Comparison of ENCODE assay signal across 16 cellular contexts in genomic region chr16:11298950-11299547, GRCh38. TPM values are rescaled to one million over a fixed set of nuclear protein-coding genes. Genes with fewer than 3 reads are reported as not detected.
DNase-seq lines count a peak whose midpoint lies in the region; ATAC-seq and TF ChIP-seq lines count a peak whose summit lies in the region.
"Not testable (repeated sequence)": the region's sequence is repeated elsewhere in the genome, so short reads cannot be mapped to it uniquely, and the experiment has no call there.
"Had no signal": no experiment of that assay in that cellular context is flagged by ENCODE, and none has a peak within 500 bp of the region (broad histone marks: within the 10 kb centered on the region; RNA-seq: fewer than 3 reads in every experiment).

No MANE protein-coding gene starts in this region.

- in situ Hi-C loops in KBM-7 (cut with MboI; ENCODE audit: low pct_unique_long_range_greater_than_20kb, low sequenced_read_pairs), result not testable (repeated sequence)

- peaks cover 14% of the 10 kb centered on the region for H3K4me1 Mint-ChIP-seq in GM23338
- peaks cover 34% of the 10 kb centered on the region for H3K4me1 Mint-ChIP-seq in activated T-cell treated with anti-CD3 and anti-CD28 coated beads, Interleukin-2, amount 50 U/mL, for 24 hours (ENCODE audit: low read depth)
- peaks cover 39 to 68% of the 10 kb centered on the region in 2 donors for H3K4me1 Mint-ChIP-seq in stimulated activated naive B cell treated with anti-CD40 and anti-IgM and Interleukin-4, amounts not matched to agents 10 μg/mL and 1 μg/mL and 100 μg/mL, for 72 hours

- H3K36me3 Mint-ChIP-seq in GM23338 (ENCODE audit: low read depth); activated T-cell treated with anti-CD3 and anti-CD28 coated beads, Interleukin-2, amount 50 U/mL, for 24 hours (ENCODE audit: low read depth); stimulated activated naive B cell treated with anti-CD40 and anti-IgM and Interleukin-4, amounts not matched to agents 10 μg/mL and 1 μg/mL and 100 μg/mL, for 72 hours: not testable (repeated sequence)

- H3K36me3 ChIP-seq in DOHH2 (ENCODE audit: control insufficient read depth, low read length); GM23338 (ENCODE audit: insufficient read depth); Peyer's patch: not testable (repeated sequence)

- peak overlapping the region; percentile 95 for H3K27ac ChIP-seq in DOHH2 (ENCODE audit: low read depth, low read length)
- H3K27ac ChIP-seq in GM23338 (ENCODE audit: low read depth), result not testable (repeated sequence)
- peak overlapping the region in 1 of 4 donors; percentile 77 for H3K27ac ChIP-seq in Peyer's patch

- H3K79me2 ChIP-seq in DOHH2 (ENCODE audit: control insufficient read depth, low read length); GM23338 (replicated peaks; ENCODE audit: insufficient read depth): not testable (repeated sequence)

- DNase-seq in GM23338 (ENCODE audit: low spot score); activated T-cell treated with anti-CD3 and anti-CD28 coated beads, Interleukin-2, amount 50 U/mL, for 24 hours: not testable (repeated sequence)
- peak; percentile 41 for DNase-seq in KBM-7
- DNase-seq in Peyer's patch, result peak in 2 of 3 donors; percentile 67
- peak; percentile 19 for DNase-seq in germinal center (ENCODE audit: low spot score)
- peak; percentile 33 for DNase-seq in stimulated activated naive B cell treated with anti-CD40 and anti-IgM and Interleukin-4, amounts not matched to agents 10 μg/mL and 1 μg/mL and 100 μg/mL, for 72 hours

- H3K4me1 ChIP-seq in DOHH2 (ENCODE audit: control insufficient read depth, low read length) (peaks cover 94% of the 10 kb centered on the region), GM23338 (ENCODE audit: insufficient read depth) (peaks cover 25% of the 10 kb centered on the region), Peyer's patch (peaks cover 4 to 21% (median 15%) of the 10 kb centered on the region in 4 donors)

- not testable (repeated sequence) for TF ChIP-seq POLR2A in GM18505 (IDR thresholded peaks at IDR 0.05; ENCODE audit: borderline replicate concordance, extremely low read depth, insufficient read depth, insufficient read length); Peyer's patch (IDR thresholded peaks at IDR 0.05)

- not testable (repeated sequence) for H3K9me3 ChIP-seq in DOHH2 (ENCODE audit: control insufficient read depth, insufficient read depth, low read length); Peyer's patch

- peaks cover 47% of the 10 kb centered on the region for H3F3A ChIP-seq in DOHH2 (ENCODE audit: control insufficient read depth, insufficient read depth)
- H3F3A ChIP-seq in GM23338 (replicated peaks; ENCODE audit: low read depth), result not testable (repeated sequence)

- not testable (repeated sequence) for H3K27me3 ChIP-seq in DOHH2 (ENCODE audit: control insufficient read depth, low read length); GM23338 (ENCODE audit: insufficient read depth); Peyer's patch

- H3K9me2 ChIP-seq in DOHH2 (replicated peaks; ENCODE audit: control insufficient read depth, low read length); GM23338 (ENCODE audit: insufficient read depth): not testable (repeated sequence)

- H4K20me1 ChIP-seq in DOHH2 (ENCODE audit: control insufficient read depth, insufficient read depth, low read depth, low read length); GM23338 (replicated peaks; ENCODE audit: insufficient read depth): not testable (repeated sequence)

- TF ChIP-seq CTCF in DOHH2 (IDR thresholded peaks at IDR 0.05; ENCODE audit: low read depth, low read length, poor library complexity, severe bottlenecking); GM23338 (conservative IDR thresholded peaks at IDR 0.05; ENCODE audit: low read depth in 2 of 2); Peyer's patch (IDR thresholded peaks at IDR 0.05): not testable (repeated sequence)

- H3K4me3 Mint-ChIP-seq in GM23338; activated T-cell treated with anti-CD3 and anti-CD28 coated beads, Interleukin-2, amount 50 U/mL, for 24 hours: not testable (repeated sequence)
- H3K4me3 Mint-ChIP-seq in stimulated activated naive B cell treated with anti-CD40 and anti-IgM and Interleukin-4, amounts not matched to agents 10 μg/mL and 1 μg/mL and 100 μg/mL, for 72 hours, result peak overlapping the region in 1 of 2 donors; percentile 43

- H3K9me3 Mint-ChIP-seq in GM23338; activated T-cell treated with anti-CD3 and anti-CD28 coated beads, Interleukin-2, amount 50 U/mL, for 24 hours; stimulated activated naive B cell treated with anti-CD40 and anti-IgM and Interleukin-4, amounts not matched to agents 10 μg/mL and 1 μg/mL and 100 μg/mL, for 72 hours: not testable (repeated sequence)

- H3K27ac Mint-ChIP-seq in GM23338, result not testable (repeated sequence)
- H3K27ac Mint-ChIP-seq in activated T-cell treated with anti-CD3 and anti-CD28 coated beads, Interleukin-2, amount 50 U/mL, for 24 hours, result peak overlapping the region; percentile 40
- peak overlapping the region; percentile 68 for H3K27ac Mint-ChIP-seq in stimulated activated naive B cell treated with anti-CD40 and anti-IgM and Interleukin-4, amounts not matched to agents 10 μg/mL and 1 μg/mL and 100 μg/mL, for 72 hours

- H3K4me2 ChIP-seq in DOHH2 (ENCODE audit: low read length), result peak overlapping the region; percentile 89
- H3K4me2 ChIP-seq in GM23338, result not testable (repeated sequence)

- peak overlapping the region; percentile 32; the same call in 1 of the 2 replicates for H2AFZ ChIP-seq in GM23338

- H3K27me3 Mint-ChIP-seq in GM23338 (ENCODE audit: insufficient read depth, low read depth, poor library complexity); activated T-cell treated with anti-CD3 and anti-CD28 coated beads, Interleukin-2, amount 50 U/mL, for 24 hours; stimulated activated naive B cell treated with anti-CD40 and anti-IgM and Interleukin-4, amounts not matched to agents 10 μg/mL and 1 μg/mL and 100 μg/mL, for 72 hours: not testable (repeated sequence)

- ATAC-seq in GM18505 (IDR thresholded peaks at IDR 0.05; ENCODE audit: unreplicated experiment), result peak; percentile 33
- ATAC-seq in GM23338, result not testable (repeated sequence)
- ATAC-seq in stimulated activated naive B cell treated with anti-CD40 and anti-IgM and Interleukin-4, amounts not matched to agents 10 μg/mL and 1 μg/mL and 100 μg/mL, for 72 hours (replicated peaks), result peak; percentile 45 to 61

- H3K4me3 ChIP-seq in DOHH2 (ENCODE audit: low read length), result peak overlapping the region; percentile 39; the same call in 1 of the 2 replicates
- H3K4me3 ChIP-seq in GM23338, Peyer's patch: not testable (repeated sequence)

RNA-seq across cellular contexts. Expression of gene PRM1, which starts 17.9 kb away (rescaled TPM):
- total RNA-seq in GM23338 (2014; rRNA removed; shearing (Covaris generic)), result not detected in 2 replicates
- 1.2 and 2.1 TPM in 2 replicates for polyA plus RNA-seq in GM23338 (2016; fragmentation: Nextera tagmentation; extraction: Ambion mirVana)
- total RNA-seq in Peyer's patch, result not detected
- total RNA-seq: activated CD8-positive, alpha-beta memory T cell treated with anti-CD3 and anti-CD28 coated beads for 36 hours; GM23248; lower lobe of right lung; mucosa of descending colon; osteocyte; T-helper 2 cell treated with Interferon-gamma antibody and Interleukin-4, amounts not matched to agents 100 ng/mL and 5 ng/mL, for 36 hours; transverse colon had no signal
- polyA plus RNA-seq: adipose tissue, GM23248 had no signal

RNA-seq across cellular contexts. Expression of gene PRM2, which starts 22.8 kb away (rescaled TPM):
- not detected in 2 replicates for total RNA-seq in GM23338 (2014; rRNA removed; shearing (Covaris generic))
- not detected in 2 replicates for polyA plus RNA-seq in GM23338 (2016; fragmentation: Nextera tagmentation; extraction: Ambion mirVana)
- total RNA-seq in Peyer's patch, result not detected
- total RNA-seq: activated CD8-positive, alpha-beta memory T cell treated with anti-CD3 and anti-CD28 coated beads for 36 hours; GM23248; lower lobe of right lung; mucosa of descending colon; osteocyte; T-helper 2 cell treated with Interferon-gamma antibody and Interleukin-4, amounts not matched to agents 100 ng/mL and 5 ng/mL, for 36 hours; transverse colon had no signal
- polyA plus RNA-seq: adipose tissue, GM23248 had no signal

RNA-seq across cellular contexts. Expression of gene PRM3, which starts 25.6 kb away (rescaled TPM):
- total RNA-seq in GM23338 (2014; rRNA removed; shearing (Covaris generic)), result not detected in 2 replicates
- not detected in 2 replicates for polyA plus RNA-seq in GM23338 (2016; fragmentation: Nextera tagmentation; extraction: Ambion mirVana)
- not detected for total RNA-seq in Peyer's patch
- total RNA-seq: activated CD8-positive, alpha-beta memory T cell treated with anti-CD3 and anti-CD28 coated beads for 36 hours; GM23248; lower lobe of right lung; mucosa of descending colon; osteocyte; T-helper 2 cell treated with Interferon-gamma antibody and Interleukin-4, amounts not matched to agents 100 ng/mL and 5 ng/mL, for 36 hours; transverse colon had no signal
- polyA plus RNA-seq: adipose tissue, GM23248 had no signal

RNA-seq across cellular contexts. Expression of gene TNP2, which starts 29.9 kb away (rescaled TPM):
- not detected in 2 replicates for total RNA-seq in GM23338 (2014; rRNA removed; shearing (Covaris generic))
- not detected in 2 replicates for polyA plus RNA-seq in GM23338 (2016; fragmentation: Nextera tagmentation; extraction: Ambion mirVana)
- not detected for total RNA-seq in Peyer's patch
- total RNA-seq: activated CD8-positive, alpha-beta memory T cell treated with anti-CD3 and anti-CD28 coated beads for 36 hours; GM23248; lower lobe of right lung; mucosa of descending colon; osteocyte; T-helper 2 cell treated with Interferon-gamma antibody and Interleukin-4, amounts not matched to agents 100 ng/mL and 5 ng/mL, for 36 hours; transverse colon had no signal
- polyA plus RNA-seq: adipose tissue, GM23248 had no signal

RNA-seq across cellular contexts. Expression of gene SOCS1, which starts 43.0 kb away (rescaled TPM):
- 79.2 and 84.7 TPM in 2 replicates for total RNA-seq in GM23338 (2014; rRNA removed; shearing (Covaris generic))
- 104 and 108 TPM in 2 replicates for polyA plus RNA-seq in GM23338 (2016; fragmentation: Nextera tagmentation; extraction: Ambion mirVana)
- total RNA-seq in Peyer's patch, result 10 to 100 TPM in 3 of 4 donors, 1 to 10 TPM in 1; 8.7 to 19.0 (median 15.3) TPM
